Comparison of ENCODE assay signal across 8 cellular contexts in the genomic region with DNA sequence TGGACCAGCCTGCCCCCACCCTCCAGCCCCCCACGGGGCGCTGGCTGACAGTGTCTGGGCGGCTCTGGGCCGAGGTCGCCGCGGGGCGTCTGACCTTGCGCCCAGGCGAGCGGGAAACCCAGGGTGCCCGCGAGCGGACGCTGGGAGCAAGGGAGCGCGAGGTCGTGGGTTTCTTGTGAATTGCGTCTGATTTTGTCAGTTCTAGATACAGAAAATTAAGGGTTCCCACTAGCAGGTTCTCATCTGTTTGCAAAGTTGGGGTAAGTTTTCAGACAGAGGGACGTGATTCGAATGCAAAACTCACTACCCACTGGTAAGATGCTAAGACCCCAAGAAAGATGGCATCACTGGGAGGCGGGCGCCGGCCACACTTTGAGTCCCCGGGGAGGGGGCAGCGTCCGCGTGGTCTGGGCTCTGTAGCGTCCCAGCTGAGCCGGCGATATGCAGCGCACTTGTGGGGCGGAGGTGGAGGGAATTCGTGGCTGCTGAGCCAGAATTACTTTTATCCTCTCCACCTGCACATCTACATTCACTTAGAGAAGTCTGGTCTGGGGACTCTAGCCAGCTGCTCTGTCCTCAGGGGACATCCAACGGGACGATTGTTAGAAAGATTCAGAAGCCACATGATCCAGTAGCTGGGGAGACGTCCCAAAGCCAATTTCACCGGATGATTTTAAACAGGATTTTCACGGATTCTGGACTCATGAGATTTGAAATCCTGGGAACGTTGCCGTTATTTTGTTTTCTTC. TPM values are rescaled to one million over a fixed set of nuclear protein-coding genes. Genes with fewer than 3 reads are reported as not detected.
DNase-seq lines count a peak whose midpoint lies in the region; ATAC-seq lines count a peak whose summit lies in the region.

No MANE protein-coding gene starts in this region.

- H3K4me1 ChIP-seq in BLaER1 (peaks cover 36% of the 10 kb centered on the region), neuron (ENCODE audit: insufficient read depth, low read length) (peaks cover 28% of the 10 kb centered on the region)

- peak overlapping the region; percentile 93 for H3K4me2 ChIP-seq in BLaER1

- H3K27me3 ChIP-seq in BLaER1 (no peaks in the 10 kb centered on the region), neuron (ENCODE audit: insufficient read depth, low read length) (no peaks in the 10 kb centered on the region)

- H3K4me1 Mint-ChIP-seq in activated CD8-positive, alpha-beta memory T cell treated with anti-CD3 and anti-CD28 coated beads, Interleukin-2, amount 10 ng/mL, durations not matched to agents 7 days and 5 days: peaks cover 30% of the 10 kb centered on the region

- H3K27ac ChIP-seq in BLaER1: peak overlapping the region; percentile 81

- CTCF ChIA-PET in activated CD8-positive, alpha-beta memory T cell treated with anti-CD3 and anti-CD28 coated beads, Interleukin-2, amount 10 ng/mL, durations not matched to agents 7 days and 5 days (lab: Charles Lee): interaction anchor here (1.2 to 3.5 kb wide), 3 partner anchors 9 to 32 kb away, joined by 3 to 15 read pairs (median 4); no protein-coding TSS in a partner anchor

- H3K4me3 ChIP-seq in BLaER1 (peak overlapping the region; percentile 81), neuron (ENCODE audit: low read length) (peak overlapping the region; percentile 92)

- ATAC-seq in GM19395 (IDR thresholded peaks at IDR 0.05; ENCODE audit: unreplicated experiment) (peak; percentile 39), HG03558 (IDR thresholded peaks at IDR 0.05; ENCODE audit: extremely low read depth, unreplicated experiment) (peak; percentile 22)
- ATAC-seq in activated CD8-positive, alpha-beta memory T cell treated with anti-CD3 and anti-CD28 coated beads, Interleukin-2, amount 10 ng/mL, durations not matched to agents 7 days and 5 days: peak; percentile 42

- no peaks in the 10 kb centered on the region for H3K9me3 Mint-ChIP-seq in activated CD8-positive, alpha-beta memory T cell treated with anti-CD3 and anti-CD28 coated beads, Interleukin-2, amount 10 ng/mL, durations not matched to agents 7 days and 5 days (ENCODE audit: low read depth)

- no peak overlapping the region for H3K27ac Mint-ChIP-seq in activated CD8-positive, alpha-beta memory T cell treated with anti-CD3 and anti-CD28 coated beads, Interleukin-2, amount 10 ng/mL, durations not matched to agents 7 days and 5 days

- peak overlapping the region; percentile 82 for H3K9ac ChIP-seq in BLaER1

- peaks cover 43% of the 10 kb centered on the region for H3K27me3 Mint-ChIP-seq in activated CD8-positive, alpha-beta memory T cell treated with anti-CD3 and anti-CD28 coated beads, Interleukin-2, amount 10 ng/mL, durations not matched to agents 7 days and 5 days

- H2AFZ ChIP-seq in neuron (ENCODE audit: low read depth, low read length): peak overlapping the region; percentile 48

- DNase-seq in activated CD8-positive, alpha-beta memory T cell treated with anti-CD3 and anti-CD28 coated beads, Interleukin-2, amount 10 ng/mL, durations not matched to agents 7 days and 5 days: no peak
- peak; percentile 18 for DNase-seq in germinal center (ENCODE audit: low spot score)
- no peak for DNase-seq in HuH-7.5 (ENCODE audit: low spot score)
- DNase-seq in activated gamma-delta T cell treated with Interleukin-2 at 50 U/mL for 16 hours: no peak

- H3K4me3 Mint-ChIP-seq in activated CD8-positive, alpha-beta memory T cell treated with anti-CD3 and anti-CD28 coated beads, Interleukin-2, amount 10 ng/mL, durations not matched to agents 7 days and 5 days: peak overlapping the region; percentile 66

- H3K36me3 Mint-ChIP-seq in activated CD8-positive, alpha-beta memory T cell treated with anti-CD3 and anti-CD28 coated beads, Interleukin-2, amount 10 ng/mL, durations not matched to agents 7 days and 5 days: no peaks in the 10 kb centered on the region

- H3K36me3 ChIP-seq in BLaER1 (no peaks in the 10 kb centered on the region; the same call in 1 of the 2 replicates), neuron (ENCODE audit: insufficient read depth, low read length) (peaks cover 15% of the 10 kb centered on the region)

- H4K20me1 ChIP-seq in BLaER1: no peaks in the 10 kb centered on the region

- H3K9me3 ChIP-seq in BLaER1 (no peaks in the 10 kb centered on the region), neuron (ENCODE audit: low read length) (no peaks in the 10 kb centered on the region)

RNA-seq across cellular contexts. Expression of gene JAM2, which starts 1.0 kb away (rescaled TPM):
- total RNA-seq in activated CD8-positive, alpha-beta memory T cell treated with anti-CD3 and anti-CD28 coated beads, Interleukin-2, amount 10 ng/mL, durations not matched to agents 7 days and 5 days: under 1 TPM; 0.26 to 0.37 TPM

RNA-seq across cellular contexts. Expression of gene MRPL39, which starts 32.8 kb away (rescaled TPM):
- total RNA-seq in activated CD8-positive, alpha-beta memory T cell treated with anti-CD3 and anti-CD28 coated beads, Interleukin-2, amount 10 ng/mL, durations not matched to agents 7 days and 5 days: 10 to 100 TPM; 43.5 to 44.8 TPM
